21 cellular contexts compared by ENCODE assay signal in the genomic region with DNA sequence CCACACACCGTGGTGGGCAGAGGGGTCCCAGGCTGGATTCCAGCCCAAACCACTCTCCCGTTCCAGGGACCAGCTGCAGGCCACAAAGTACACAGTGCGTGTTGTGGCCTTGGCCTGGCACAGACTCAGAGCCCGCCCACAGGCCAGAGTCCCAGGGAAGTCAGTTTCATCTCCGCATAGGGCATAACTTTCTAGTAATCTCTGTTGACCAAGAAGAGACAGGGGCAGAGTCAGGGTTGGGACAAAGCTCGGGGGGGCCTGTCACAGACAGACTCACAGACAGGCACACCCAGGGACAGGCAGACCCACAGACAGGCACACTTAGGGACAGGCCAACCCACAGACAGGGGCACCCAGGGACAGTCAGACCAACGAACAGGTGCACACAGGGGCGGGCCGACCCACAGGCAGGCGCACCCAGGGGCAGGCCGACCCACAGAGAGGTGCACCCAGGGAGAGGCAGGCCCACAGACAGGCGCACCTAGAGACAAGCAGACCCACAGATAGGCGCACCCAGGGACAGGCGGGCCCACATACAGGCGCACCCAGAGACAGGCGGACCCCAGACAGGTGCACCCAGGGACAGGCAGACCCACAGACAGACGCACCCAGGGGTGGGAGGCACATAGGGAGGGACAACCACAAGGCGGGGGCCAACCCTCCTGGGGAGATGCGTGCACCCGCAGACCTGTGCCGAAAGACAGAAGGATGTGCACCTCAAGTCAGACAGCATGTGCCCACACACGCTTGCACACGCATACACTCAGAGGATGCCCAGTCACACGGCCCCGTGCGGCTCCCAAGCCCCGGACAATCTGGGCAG.
A peak's percentile ranks its signal among the peaks of the same experiment; 100 is the strongest.
DNase-seq lines count a peak whose midpoint lies in the region; ATAC-seq and TF ChIP-seq lines count a peak whose summit lies in the region.
"Had no signal": no experiment of that assay in that cellular context is flagged by ENCODE, and none has a peak within 500 bp of the region (broad histone marks: within the 10 kb centered on the region; RNA-seq: fewer than 3 reads in every experiment).

No MANE protein-coding gene starts in this region.

- H3K4me1 Mint-ChIP-seq in brain, result peaks cover 69% of the 10 kb centered on the region
- no peaks in the 10 kb centered on the region for H3K4me1 Mint-ChIP-seq in stimulated activated memory B cell treated with anti-CD40 and anti-IgM and Interleukin-4, amounts not matched to agents 10 μg/mL and 1 μg/mL and 100 μg/mL, for 72 hours
- H3K4me1 Mint-ChIP-seq: memory B cell had no signal

- H3K36me3 Mint-ChIP-seq in brain, result no peaks in the 10 kb centered on the region
- H3K36me3 Mint-ChIP-seq in stimulated activated memory B cell treated with anti-CD40 and anti-IgM and Interleukin-4, amounts not matched to agents 10 μg/mL and 1 μg/mL and 100 μg/mL, for 72 hours, result no peaks in the 10 kb centered on the region
- H3K36me3 Mint-ChIP-seq: memory B cell had no signal

- H3K27me3 ChIP-seq in H7 (ENCODE audit: control insufficient read depth, insufficient read depth, low read length), result no peaks in the 10 kb centered on the region; the same call in 1 of the 2 replicates

- ATAC-seq in stimulated activated memory B cell treated with anti-CD40 and anti-IgM and Interleukin-4, amounts not matched to agents 10 μg/mL and 1 μg/mL and 100 μg/mL, for 72 hours, result peak; percentile 31
- no peak for ATAC-seq in HG03045 (IDR thresholded peaks at IDR 0.05; ENCODE audit: unreplicated experiment)
- ATAC-seq: GM12878, heart left ventricle, Panc1, right cardiac atrium had no signal

- no peak overlapping the region for H3K4me3 Mint-ChIP-seq in brain
- H3K4me3 Mint-ChIP-seq in stimulated activated memory B cell treated with anti-CD40 and anti-IgM and Interleukin-4, amounts not matched to agents 10 μg/mL and 1 μg/mL and 100 μg/mL, for 72 hours, result no peak overlapping the region
- H3K4me3 Mint-ChIP-seq: memory B cell had no signal

- no peak overlapping the region for H3K4me3 ChIP-seq in H7 (ENCODE audit: insufficient read depth, low read depth, low read length)
- H3K4me3 ChIP-seq: GM12878, heart left ventricle had no signal

- H3K27me3 Mint-ChIP-seq in brain, result peaks cover 3% of the 10 kb centered on the region
- peaks cover 17% of the 10 kb centered on the region for H3K27me3 Mint-ChIP-seq in stimulated activated memory B cell treated with anti-CD40 and anti-IgM and Interleukin-4, amounts not matched to agents 10 μg/mL and 1 μg/mL and 100 μg/mL, for 72 hours

- peaks cover 0 to 2% (median 0%) of the 10 kb centered on the region in 5 experiments for H3K9me3 Mint-ChIP-seq in brain
- peaks cover 3% of the 10 kb centered on the region for H3K9me3 Mint-ChIP-seq in stimulated activated memory B cell treated with anti-CD40 and anti-IgM and Interleukin-4, amounts not matched to agents 10 μg/mL and 1 μg/mL and 100 μg/mL, for 72 hours
- H3K9me3 Mint-ChIP-seq: memory B cell had no signal

- no peak for TF ChIP-seq CTCF in brain (conservative IDR thresholded peaks at IDR 0.05)

- no peaks in the 10 kb centered on the region for H3K36me3 ChIP-seq in H7 (replicated peaks; ENCODE audit: control insufficient read depth, insufficient read depth, low read length)
- H3K36me3 ChIP-seq: heart left ventricle had no signal

- peak; percentile 26 for DNase-seq in H7
- DNase-seq in mesenteric fat pad (ENCODE audit: low spot score), result peak; percentile 88
- DNase-seq in COLO668 (lab: John Stamatoyannopoulos, UW; ENCODE audit: unreplicated experiment), result no peak
- no peak for DNase-seq in NCI-H510A treated with DMSO at 0.1 percent for 48 hours (lab: John Stamatoyannopoulos, UW)
- DNase-seq: activated CD4-positive, alpha-beta T cell treated with anti-CD3 and anti-CD28 coated beads for 1 hour; activated naive CD4-positive, alpha-beta T cell; AML-193; anterior cingulate cortex; Calu3; cerebellar nuclear complex; GF-D8; heart left ventricle; NCI-H82; T-helper 9 cell had no signal

- H3K27ac Mint-ChIP-seq in brain, result peak overlapping the region; percentile 46 to 93 (median 80)
- no peak overlapping the region for H3K27ac Mint-ChIP-seq in stimulated activated memory B cell treated with anti-CD40 and anti-IgM and Interleukin-4, amounts not matched to agents 10 μg/mL and 1 μg/mL and 100 μg/mL, for 72 hours
- H3K27ac Mint-ChIP-seq: memory B cell had no signal

Comparison
In these comparisons a context has a peak if more than half of its experiments do, and no peak if none do; other contexts are left out.
1. DNase-seq: peak in H7 (single experiment) and mesenteric fat pad (single experiment); none in COLO668 (single experiment) and NCI-H510A treated with DMSO at 0.1 percent for 48 hours (single experiment).